1 cellular context compared by ENCODE assay signal in genomic region chr6:43773981-43774775, GRCh38.
TF ChIP-seq lines count a peak whose summit lies in the region.

No MANE protein-coding gene starts in this region.

TF ChIP-seq in HepG2, 621 proteins besides CTCF, POLR2A, EP300 and RAD21 (continued from another document and continues in another):
- TF ChIP-seq ZNF574 (CRISPR knock-in tag; IDR thresholded peaks at IDR 0.05) (peak; percentile 36), ZNF567 (CRISPR knock-in tag; IDR thresholded peaks at IDR 0.05; ENCODE audit: borderline replicate concordance) (no peak), ZNF24 (IDR thresholded peaks at IDR 0.05) (no peak), SP4 (CRISPR knock-in tag; IDR thresholded peaks at IDR 0.05) (no peak), PHF5A (CRISPR knock-in tag; IDR thresholded peaks at IDR 0.05; ENCODE audit: low read depth, unreplicated experiment) (no peak), ARNT (IDR thresholded peaks at IDR 0.05) (no peak), ZNF263 (CRISPR knock-in tag; IDR thresholded peaks at IDR 0.05) (0 out of 2 replicates have a peak, but pooled peaks have one; percentile 36), TGIF2 (CRISPR knock-in tag; IDR thresholded peaks at IDR 0.05) (no peak), ZSCAN9 (CRISPR knock-in tag; IDR thresholded peaks at IDR 0.05; ENCODE audit: borderline replicate concordance) (no peak), ZBTB7B (CRISPR knock-in tag; IDR thresholded peaks at IDR 0.05) (no peak), U2AF1 (optimal IDR thresholded peaks at IDR 0.05; ENCODE audit: low read depth, low read length) (no peak), ZNF788 (CRISPR knock-in tag; IDR thresholded peaks at IDR 0.05; ENCODE audit: borderline replicate concordance) (no peak; the same call in 1 of the 2 replicates), IRF1 (CRISPR knock-in tag; IDR thresholded peaks at IDR 0.05; ENCODE audit: low read depth) (no peak), ZNF558 (CRISPR knock-in tag; IDR thresholded peaks at IDR 0.05; ENCODE audit: borderline replicate concordance) (no peak), ZNF614 (CRISPR knock-in tag; IDR thresholded peaks at IDR 0.05; ENCODE audit: borderline replicate concordance) (no peak), ZNF678 (CRISPR knock-in tag; IDR thresholded peaks at IDR 0.05) (no peak), BHLHE40 (IDR thresholded peaks at IDR 0.05; ENCODE audit: low read length) (no peak), TEAD2 (CRISPR knock-in tag; IDR thresholded peaks at IDR 0.05) (no peak), E2F5 (CRISPR knock-in tag; conservative IDR thresholded peaks at IDR 0.05) (no peak), THYN1 (CRISPR knock-in tag; IDR thresholded peaks at IDR 0.05; ENCODE audit: borderline replicate concordance, low read depth) (no peak), SRSF1 (optimal IDR thresholded peaks at IDR 0.05; ENCODE audit: low read depth, low read length) (no peak), HMG20A (CRISPR knock-in tag; IDR thresholded peaks at IDR 0.05; ENCODE audit: borderline replicate concordance) (no peak), ZBTB21 (CRISPR knock-in tag; IDR thresholded peaks at IDR 0.05) (no peak), ZBTB26 (CRISPR knock-in tag; IDR thresholded peaks at IDR 0.05; ENCODE audit: borderline replicate concordance) (no peak), ZNF766 (CRISPR knock-in tag; IDR thresholded peaks at IDR 0.05; ENCODE audit: borderline replicate concordance) (no peak), HNRNPK (IDR thresholded peaks at IDR 0.05; ENCODE audit: low read depth, low read length, poor library complexity, severe bottlenecking) (no peak), FLYWCH1 (CRISPR knock-in tag; IDR thresholded peaks at IDR 0.05) (no peak), THAP7 (CRISPR knock-in tag; IDR thresholded peaks at IDR 0.05) (no peak), LCORL (IDR thresholded peaks at IDR 0.05) (no peak), LCORL (CRISPR knock-in tag; IDR thresholded peaks at IDR 0.05) (no peak), ZNF234 (CRISPR knock-in tag; conservative IDR thresholded peaks at IDR 0.05) (0 out of 2 replicates have a peak, but pooled peaks have one; percentile 38), ESRRA (CRISPR knock-in tag; IDR thresholded peaks at IDR 0.05; ENCODE audit: low read depth) (no peak), KDM6A (CRISPR knock-in tag; IDR thresholded peaks at IDR 0.05; ENCODE audit: low read depth) (no peak), POLR2AphosphoS5 (IDR thresholded peaks at IDR 0.05; ENCODE audit: low read depth, low read length) (no peak), ZFP36L1 (CRISPR knock-in tag; IDR thresholded peaks at IDR 0.05) (no peak), EED (CRISPR knock-in tag; IDR thresholded peaks at IDR 0.05) (no peak), ELF1 (CRISPR knock-in tag; IDR thresholded peaks at IDR 0.05) (no peak), MTERF4 (CRISPR knock-in tag; IDR thresholded peaks at IDR 0.05) (peak; percentile 20; the same call in 1 of the 2 replicates), NR0B2 (CRISPR knock-in tag; IDR thresholded peaks at IDR 0.05) (no peak), PREB (CRISPR knock-in tag; IDR thresholded peaks at IDR 0.05) (no peak), ZNF747 (CRISPR knock-in tag; IDR thresholded peaks at IDR 0.05; ENCODE audit: borderline replicate concordance) (no peak), USF2 (IDR thresholded peaks at IDR 0.05; ENCODE audit: low read depth, low read length) (no peak), USF2 (CRISPR knock-in tag; IDR thresholded peaks at IDR 0.05; ENCODE audit: borderline replicate concordance) (no peak), GZF1 (CRISPR knock-in tag; IDR thresholded peaks at IDR 0.05) (no peak), NFIB (CRISPR knock-in tag; IDR thresholded peaks at IDR 0.05; ENCODE audit: borderline replicate concordance) (no peak), NAIF1 (CRISPR knock-in tag; IDR thresholded peaks at IDR 0.05; ENCODE audit: borderline replicate concordance) (no peak), ZNF501 (CRISPR knock-in tag; IDR thresholded peaks at IDR 0.05) (no peak), ZNF546 (CRISPR knock-in tag; conservative IDR thresholded peaks at IDR 0.05) (0 out of 2 replicates have a peak, but pooled peaks have one; percentile 14), MTF1 (CRISPR knock-in tag; IDR thresholded peaks at IDR 0.05) (no peak), ZBTB34 (CRISPR knock-in tag; IDR thresholded peaks at IDR 0.05) (no peak), REPIN1 (CRISPR knock-in tag; IDR thresholded peaks at IDR 0.05; ENCODE audit: borderline replicate concordance, low read depth) (no peak), STAT6 (CRISPR knock-in tag; IDR thresholded peaks at IDR 0.05; ENCODE audit: borderline replicate concordance) (no peak), ZNF691 (CRISPR knock-in tag; IDR thresholded peaks at IDR 0.05; ENCODE audit: borderline replicate concordance, low read depth) (no peak), ZNF549 (CRISPR knock-in tag; IDR thresholded peaks at IDR 0.05) (no peak), ETV5 (CRISPR knock-in tag; IDR thresholded peaks at IDR 0.05; ENCODE audit: borderline replicate concordance) (no peak), ZNF552 (CRISPR knock-in tag; IDR thresholded peaks at IDR 0.05; ENCODE audit: borderline replicate concordance) (no peak)
